In the genomic region with DNA sequence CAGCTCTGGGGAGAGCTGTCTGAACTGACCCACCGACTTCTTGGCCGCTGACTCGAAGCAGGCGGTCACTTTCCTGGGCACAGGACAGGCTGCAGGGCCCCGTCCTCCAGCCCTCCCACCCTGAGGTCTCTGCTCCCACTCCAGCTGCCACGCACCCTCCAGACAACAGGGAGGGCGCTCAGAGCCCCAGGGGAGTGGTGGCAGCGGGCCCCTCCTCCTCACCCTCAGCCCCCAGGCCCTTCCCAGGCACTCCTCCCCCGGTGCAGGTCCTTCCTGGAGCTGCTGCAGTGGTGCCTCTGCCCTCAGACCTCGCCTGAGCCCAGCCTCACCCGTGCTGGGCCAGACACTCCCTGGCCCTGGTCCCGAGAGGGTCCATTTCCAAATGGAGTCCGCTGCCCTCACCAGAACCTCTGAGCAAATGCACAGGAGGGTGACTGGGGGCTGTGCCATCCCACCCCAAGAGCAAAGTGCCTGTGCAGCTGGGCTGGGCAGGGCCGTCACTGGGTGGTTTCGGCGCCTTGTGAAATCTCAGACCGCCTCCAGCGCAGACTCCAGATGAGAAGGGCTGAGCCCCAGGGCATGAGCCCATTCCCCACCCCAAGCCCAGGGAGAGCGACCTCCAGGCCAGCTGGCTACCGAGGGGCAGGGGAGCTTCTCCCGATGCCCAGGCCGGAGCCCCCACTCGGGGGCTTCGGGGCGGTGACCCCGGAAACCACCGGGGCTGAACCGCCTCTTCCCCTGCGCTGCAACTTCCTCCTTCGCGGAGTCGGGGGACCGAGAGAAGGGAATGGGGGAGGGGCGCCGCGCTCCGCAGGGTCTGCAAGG, we compare ENCODE assay signal across 8 cellular contexts. TPM values are rescaled to one million over a fixed set of nuclear protein-coding genes. Genes with fewer than 3 reads are reported as not detected.
DNase-seq lines count a peak whose midpoint lies in the region; ATAC-seq and TF ChIP-seq lines count a peak whose summit lies in the region.

No MANE protein-coding gene starts in this region.

- TF ChIP-seq CTCF in MM.1S (IDR thresholded peaks at IDR 0.05; ENCODE audit: low read length) (no peak), adrenal gland (IDR thresholded peaks at IDR 0.05) (no peak)

- 23 to 43% (median 32%) methylated on average over 12 to 37 of the region's 37 CpGs for WGBS in adrenal gland, 4 donors

- no peaks in the 10 kb centered on the region for H4K20me1 ChIP-seq in MM.1S (ENCODE audit: insufficient read depth, low read length)

- H3K27me3 ChIP-seq in MM.1S (replicated peaks; ENCODE audit: insufficient read depth, low read length) (no peaks in the 10 kb centered on the region), adrenal gland (no peaks in the 10 kb centered on the region)

- H3K4me3 ChIP-seq in MM.1S (ENCODE audit: low read length) (peak overlapping the region; percentile 83), adrenal gland (peak overlapping the region in 2 of 4 donors; percentile 30 to 69)

- intact Hi-C loops in adrenal gland (cut with DNase I) = no loop called here

- TF ChIP-seq POLR2A in adrenal gland (IDR thresholded peaks at IDR 0.05) = no peak

- DNase-seq in MM.1S (peak; percentile 26), adrenal gland (peak in 2 of 7 donors; percentile 44 to 61), iPS-NIHi11 (ENCODE audit: low spot score) (peak; percentile 68), NCI-H2227 treated with DMSO at 0.1 percent for 48 hours (lab: John Stamatoyannopoulos, UW) (no peak)
- DNase-seq in stimulated activated CD4-positive, alpha-beta T cell treated with anti-CD3 and anti-CD28 coated beads, Interleukin-4, amount 100 ng/mL, for 1 hour = peak; percentile 38

- ATAC-seq in GM21723 (IDR thresholded peaks at IDR 0.05; ENCODE audit: unreplicated experiment) (peak; percentile 15), HG02884 (IDR thresholded peaks at IDR 0.05; ENCODE audit: unreplicated experiment) (no peak)

- H3K4me1 ChIP-seq in ES-I3 (ENCODE audit: insufficient read depth, low read length) (no peaks in the 10 kb centered on the region; the same call in 1 of the 2 replicates), MM.1S (ENCODE audit: low read length) (peaks cover 11% of the 10 kb centered on the region; the same call in 1 of the 2 replicates), adrenal gland (replicated peaks in 1 of 2) (peaks cover 0 to 12% of the 10 kb centered on the region in 2 donors)

- no peaks in the 10 kb centered on the region for H3F3A ChIP-seq in MM.1S (ENCODE audit: insufficient read depth, low read length)

- H3K9ac ChIP-seq in ES-I3 (ENCODE audit: low read depth, low read length) = peak overlapping the region; percentile 79
- peak overlapping the region; percentile 79 for H3K9ac ChIP-seq in MM.1S (ENCODE audit: low read length)

- H3K9me3 ChIP-seq in ES-I3 (ENCODE audit: control insufficient read depth, insufficient read depth, low read length) = no peaks in the 10 kb centered on the region
- H3K9me3 ChIP-seq in MM.1S (replicated peaks; ENCODE audit: insufficient read depth, low read length) = no peaks in the 10 kb centered on the region
- H3K9me3 ChIP-seq in adrenal gland (replicated peaks in 1 of 3) = no peaks in the 10 kb centered on the region

- H2AFZ ChIP-seq in MM.1S (ENCODE audit: low read length) = no peak overlapping the region

- H3K36me3 ChIP-seq in ES-I3 (ENCODE audit: insufficient read depth, low read length) (no peaks in the 10 kb centered on the region), MM.1S (replicated peaks; ENCODE audit: insufficient read depth, low read length) (no peaks in the 10 kb centered on the region), adrenal gland (replicated peaks in 1 of 2) (peaks cover 0 to 6% of the 10 kb centered on the region in 2 donors)

- H3K79me2 ChIP-seq in MM.1S (ENCODE audit: low read length) = peaks cover 24% of the 10 kb centered on the region

- peak overlapping the region; percentile 53; the same call in 1 of the 2 replicates for H3K27ac ChIP-seq in MM.1S (ENCODE audit: low read length)
- H3K27ac ChIP-seq in adrenal gland = peak overlapping the region in 4 of 5 donors; percentile 52 to 90 (median 66)

- H3K9me2 ChIP-seq in MM.1S (replicated peaks; ENCODE audit: insufficient read depth, low read length) = no peaks in the 10 kb centered on the region

- H3K4me2 ChIP-seq in MM.1S (ENCODE audit: low read depth, low read length) = peak overlapping the region; percentile 66

RNA-seq across cellular contexts. Expression of a gene that starts 0.7 kb away (rescaled TPM):
- 100 to 1,000 TPM in 7 of 8 donors, 10 to 100 TPM in 1; 81.7 to 374 (median 155) TPM for total RNA-seq in adrenal gland
- 100 to 1,000 TPM in 2 of 3 donors, 10 to 100 TPM in 1; 19.6 to 271 (median 258) TPM for polyA plus RNA-seq in adrenal gland

RNA-seq across cellular contexts. Expression of a gene that starts 11.8 kb away (rescaled TPM):
- total RNA-seq in adrenal gland = not detected
- not detected for polyA plus RNA-seq in adrenal gland

RNA-seq across cellular contexts. Expression of a gene that starts 12.8 kb away (rescaled TPM):
- total RNA-seq in adrenal gland = 100 to 1,000 TPM in 1 of 8 donors, 10 to 100 TPM in 7; 25.6 to 293 (median 34.6) TPM
- polyA plus RNA-seq in adrenal gland = 100 to 1,000 TPM in 1 of 3 donors, 10 to 100 TPM in 2; 60.7 to 257 (median 66.9) TPM

RNA-seq across cellular contexts. Expression of a gene that starts 36.2 kb away (rescaled TPM):
- total RNA-seq in adrenal gland = 1 to 10 TPM in 1 of 8 donors, under 1 TPM in 5, not detected in 2; 0.35 to 1.7 (median 0.66) TPM
- polyA plus RNA-seq in adrenal gland = 1 to 10 TPM in 1 of 3 donors, under 1 TPM in 2; 0.11 to 2.1 (median 0.44) TPM

RNA-seq across cellular contexts. Expression of a gene that starts 56.1 kb away (rescaled TPM):
- total RNA-seq in adrenal gland = 10 to 100 TPM; 11.3 to 40.6 (median 31.1) TPM
- 10 to 100 TPM in 2 of 3 donors, 1 to 10 TPM in 1; 3.0 to 86.3 (median 25.1) TPM for polyA plus RNA-seq in adrenal gland
